ENCODE assay signal across 27 cellular contexts in the genomic region with DNA sequence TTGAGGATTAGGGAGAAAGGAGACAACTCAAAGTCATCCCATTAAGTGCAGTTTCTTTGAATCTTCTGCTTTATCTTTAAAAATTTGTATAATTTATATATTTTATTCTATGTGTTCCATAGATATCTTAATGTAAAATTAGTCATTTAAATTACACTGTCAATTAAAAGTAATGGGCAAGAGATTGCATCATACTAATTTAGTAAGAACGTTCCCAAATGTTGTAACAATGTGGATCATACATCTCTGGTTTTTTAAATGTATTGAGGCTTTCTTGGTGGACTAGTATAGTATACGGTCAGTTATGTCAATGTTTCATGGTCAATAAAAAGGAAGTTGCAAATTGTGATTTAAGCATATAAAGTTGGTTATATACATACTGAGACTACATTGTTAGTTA. TPM values are rescaled to one million over a fixed set of nuclear protein-coding genes. Genes with fewer than 3 reads are reported as not detected.
"Had no signal": no experiment of that assay in that cellular context is flagged by ENCODE, and none has a peak within 500 bp of the region (broad histone marks: within the 10 kb centered on the region; RNA-seq: fewer than 3 reads in every experiment).

No MANE protein-coding gene starts in this region.

- H3K27me3 ChIP-seq: esophagus squamous epithelium, gastrocnemius medialis had no signal

- H3K27ac ChIP-seq: epithelial cell of prostate, esophagus squamous epithelium, gastrocnemius medialis, heart right ventricle, left lung, lower lobe of right lung had no signal

- ATAC-seq: effector memory CD8-positive, alpha-beta T cell; esophagus mucosa; gastrocnemius medialis; heart right ventricle; left cardiac atrium; left lung; left ventricle myocardium superior; lower lobe of right lung; mucosa of descending colon; naive thymus-derived CD8-positive, alpha-beta T cell had no signal

- DNase-seq: cortex of kidney; effector CD8-positive, alpha-beta T cell; effector memory CD8-positive, alpha-beta T cell; endodermal cell; erythroblast; esophagus squamous epithelium; foreskin fibroblast; foreskin melanocyte; gastrocnemius medialis; glutamatergic neuron; head of caudate nucleus; heart right ventricle; hippocampal formation; left cardiac atrium; left lung; left ventricle myocardium superior; lower lobe of right lung; mesenchymal stem cell; mucosa of descending colon; naive B cell; naive thymus-derived CD8-positive, alpha-beta T cell had no signal

- H3K4me3 ChIP-seq: esophagus squamous epithelium, gastrocnemius medialis, heart right ventricle, left lung, lower lobe of right lung, mucosa of descending colon had no signal

- FAIRE-seq: endometrium, islet of Langerhans, keratinocyte had no signal

- H3K36me3 ChIP-seq: esophagus squamous epithelium, gastrocnemius medialis, heart right ventricle, left lung, lower lobe of right lung had no signal

- H3K9me3 ChIP-seq: esophagus squamous epithelium, gastrocnemius medialis, heart right ventricle, left lung, lower lobe of right lung, mucosa of descending colon had no signal

RNA-seq across cellular contexts. Expression of gene TSLP, which starts 6.2 kb away (rescaled TPM):
- total RNA-seq: lung microvascular endothelial cell had no signal
